In the genomic region with DNA sequence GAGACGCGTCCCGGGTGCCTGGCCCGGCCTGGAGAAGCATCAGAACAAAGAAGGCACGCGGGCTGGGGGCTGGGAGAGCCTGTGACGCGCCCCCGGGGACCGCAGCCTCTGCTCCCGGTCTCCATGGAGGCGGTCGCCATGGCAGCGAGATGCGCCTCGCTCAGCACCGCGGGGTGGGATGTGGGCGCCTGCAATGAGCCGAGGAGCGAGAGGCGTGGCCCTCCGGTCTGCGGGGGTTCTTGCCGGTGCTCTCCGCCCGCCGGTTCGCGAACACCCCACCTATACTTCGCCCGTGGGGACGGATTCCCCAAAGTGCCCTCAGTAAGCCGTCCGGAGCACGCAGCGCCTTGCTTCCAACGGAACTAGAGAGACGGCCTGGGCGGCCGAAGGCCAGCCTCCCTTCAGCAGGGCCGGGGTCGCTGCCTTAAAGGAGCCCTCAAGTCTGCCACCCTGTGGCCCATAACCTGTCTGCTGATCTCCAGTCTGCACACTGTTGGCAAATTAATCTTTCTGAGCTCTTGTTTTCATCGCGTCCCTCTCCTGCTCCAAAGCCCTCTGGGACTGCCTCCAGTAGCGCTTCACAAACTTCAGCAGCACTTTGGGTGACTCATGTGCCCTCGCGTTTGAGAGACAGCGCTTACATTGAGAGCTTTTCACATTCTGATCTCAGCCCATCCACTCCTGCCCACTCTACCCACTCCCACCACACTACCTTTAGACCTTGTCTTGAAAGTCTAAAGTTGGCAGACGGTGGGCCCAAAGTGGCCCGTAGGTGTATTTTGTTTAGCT, we compare ENCODE assay signal across 9 cellular contexts. TPM values are rescaled to one million over a fixed set of nuclear protein-coding genes. Genes with fewer than 3 reads are reported as not detected.
DNase-seq lines count a peak whose midpoint lies in the region; ATAC-seq and FAIRE-seq lines count a peak whose summit lies in the region.
"Had no signal": no experiment of that assay in that cellular context is flagged by ENCODE, and none has a peak within 500 bp of the region (broad histone marks: within the 10 kb centered on the region; RNA-seq: fewer than 3 reads in every experiment).

No MANE protein-coding gene starts in this region.

- DNase-seq in HK-2 (ENCODE audit: unreplicated experiment) (peak; percentile 76), NOMO-1 treated with DMSO at 0.1 percent for 48 hours (lab: John Stamatoyannopoulos, UW; ENCODE audit: unreplicated experiment) (peak; percentile 71)
- DNase-seq in activated CD8-positive, alpha-beta memory T cell treated with anti-CD3 and anti-CD28 coated beads, Interleukin-2, amount 50 U/mL, for 1 hour (ENCODE audit: extremely low read depth) = peak; percentile 60
- DNase-seq in stimulated activated CD8-positive, alpha-beta memory T cell treated with anti-CD3 and anti-CD28 coated beads, Interleukin-2, amount 100 ng/mL, for 1 hour (ENCODE audit: low read depth in 2 of 2) = peak; percentile 61 to 62

- H3K4me2 ChIP-seq in BLaER1 = peak overlapping the region; percentile 99

- no peaks in the 10 kb centered on the region for H3K36me3 ChIP-seq in BLaER1

- peak overlapping the region; percentile 78 for H3K4me3 ChIP-seq in BLaER1
- peak overlapping the region; percentile 70 for H3K4me3 ChIP-seq in mononuclear cell (ENCODE audit: low read length)

- no peaks in the 10 kb centered on the region for H3K9me3 ChIP-seq in BLaER1
- H3K9me3 ChIP-seq in mononuclear cell (ENCODE audit: low read depth, low read length) = no peaks in the 10 kb centered on the region

- FAIRE-seq in endometrium (lab: Jason Lieb, UNC) = peak; percentile 35

- H3K9ac ChIP-seq in BLaER1 = peak overlapping the region; percentile 96

- ATAC-seq in GM19324 (IDR thresholded peaks at IDR 0.05; ENCODE audit: low FRiP score, unreplicated experiment) = peak; percentile 28

- H3K27ac ChIP-seq in BLaER1 = peak overlapping the region; percentile 96

- peaks cover 36% of the 10 kb centered on the region for H4K20me1 ChIP-seq in BLaER1

- peaks cover 61% of the 10 kb centered on the region for H3K4me1 ChIP-seq in BLaER1
- peaks cover 50% of the 10 kb centered on the region for H3K4me1 ChIP-seq in mononuclear cell (ENCODE audit: insufficient read depth, low read length)

- H3K27me3 ChIP-seq in BLaER1 = no peaks in the 10 kb centered on the region
- H3K27me3 ChIP-seq in mononuclear cell (ENCODE audit: insufficient read depth, low read length) = no peaks in the 10 kb centered on the region

RNA-seq across cellular contexts. Expression of a gene that starts 1.0 kb away (rescaled TPM):
- 15.5 TPM for total RNA-seq in mononuclear cell

RNA-seq across cellular contexts. Expression of a gene that starts 12.7 kb away (rescaled TPM):
- not detected for total RNA-seq in mononuclear cell

RNA-seq across cellular contexts. Expression of a gene that starts 18.0 kb away (rescaled TPM):
- total RNA-seq in mononuclear cell = 45.5 TPM

RNA-seq across cellular contexts. Expression of a gene that starts 27.6 kb away (rescaled TPM):
- total RNA-seq in mononuclear cell = 25.2 TPM

RNA-seq across cellular contexts. Expression of a gene that starts 36.1 kb away (rescaled TPM):
- total RNA-seq in mononuclear cell = not detected
- total RNA-seq: T-helper 1 cell treated with Interleukin-12 subunit alpha and Interleukin-12 subunit beta and Interleukin-4 antibody, amounts not matched to agents 30 ng/mL and 1 ng/mL, for 36 hours had no signal

Comparison
In these comparisons a context has a peak if more than half of its experiments do, and no peak if none do; other contexts are left out.
1. Peak in every context shown above with its lines: DNase-seq, ATAC-seq, H3K4me3 ChIP-seq and H3K27ac ChIP-seq.